2 cellular contexts compared by ENCODE assay signal in the genomic region with DNA sequence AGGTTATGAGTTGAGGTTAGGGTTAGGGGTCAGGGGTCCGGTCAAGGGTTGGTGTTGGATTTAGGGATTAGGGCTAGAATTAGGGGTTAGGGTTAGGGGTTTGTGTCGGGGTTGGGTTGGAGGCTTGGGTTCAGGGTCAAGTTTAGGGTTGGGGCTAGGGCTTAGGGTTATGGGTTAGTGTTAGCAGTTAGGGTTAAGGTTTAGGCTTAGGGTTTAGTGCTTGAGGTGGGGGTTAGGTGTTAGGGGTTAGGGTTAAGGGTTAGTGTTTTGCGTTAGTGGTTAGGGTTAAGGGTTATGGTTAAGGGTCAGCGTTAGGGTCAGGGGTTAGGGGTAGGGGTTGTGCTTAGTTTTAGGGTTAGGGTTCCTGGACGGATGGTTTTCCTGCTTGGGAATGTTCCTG.
TF ChIP-seq lines count a peak whose summit lies in the region.

No MANE protein-coding gene starts in this region.

TF ChIP-seq in HEK293, 187 proteins besides CTCF, POLR2A, EP300 and RAD21 (continues in another document):
- TF ChIP-seq MYNN (tag by site-specific recombination; IDR thresholded peaks at IDR 0.05; ENCODE audit: borderline replicate concordance) (no peak), GLIS2 (tag by site-specific recombination; IDR thresholded peaks at IDR 0.05) (no peak), ZFP41 (tag by site-specific recombination; IDR thresholded peaks at IDR 0.05; ENCODE audit: borderline replicate concordance) (no peak), ZNF449 (tag by site-specific recombination; IDR thresholded peaks at IDR 0.05) (no peak), SALL2 (tag by site-specific recombination; IDR thresholded peaks at IDR 0.05; ENCODE audit: borderline replicate concordance) (no peak), ZSCAN16 (tag by site-specific recombination; IDR thresholded peaks at IDR 0.05) (no peak), ZNF140 (tag by site-specific recombination; IDR thresholded peaks at IDR 0.05) (0 out of 2 replicates have a peak, but pooled peaks have one; percentile 18), SETDB1 (IDR thresholded peaks at IDR 0.05; ENCODE audit: insufficient read length, low read length) (peak; percentile 27), ZNF777 (tag by site-specific recombination; IDR thresholded peaks at IDR 0.05; ENCODE audit: borderline replicate concordance) (no peak), ZNF10 (tag by site-specific recombination; IDR thresholded peaks at IDR 0.05) (no peak), ZNF580 (tag by site-specific recombination; IDR thresholded peaks at IDR 0.05) (no peak), ZNF23 (tag by site-specific recombination; IDR thresholded peaks at IDR 0.05; ENCODE audit: borderline replicate concordance) (no peak), ZNF211 (tag by site-specific recombination; IDR thresholded peaks at IDR 0.05; ENCODE audit: low read depth) (peak; percentile 27; the same call in 1 of the 2 replicates), ZNF747 (tag by site-specific recombination; IDR thresholded peaks at IDR 0.05) (no peak), KLF8 (tag by site-specific recombination; IDR thresholded peaks at IDR 0.05) (no peak), ZNF76 (tag by site-specific recombination; IDR thresholded peaks at IDR 0.05; ENCODE audit: borderline replicate concordance, low read depth) (no peak), TRIM28 (IDR thresholded peaks at IDR 0.05; ENCODE audit: borderline replicate concordance, low read length) (no peak), ZNF302 (tag by site-specific recombination; IDR thresholded peaks at IDR 0.05; ENCODE audit: low read depth) (no peak), MEIS1 (CRISPR knock-in tag; IDR thresholded peaks at IDR 0.05; ENCODE audit: borderline replicate concordance) (no peak), ZNF146 (tag by site-specific recombination; IDR thresholded peaks at IDR 0.05) (no peak), ZNF670 (tag by site-specific recombination; IDR thresholded peaks at IDR 0.05; ENCODE audit: low read depth) (no peak)
- TF ChIP-seq, protein P1, sequence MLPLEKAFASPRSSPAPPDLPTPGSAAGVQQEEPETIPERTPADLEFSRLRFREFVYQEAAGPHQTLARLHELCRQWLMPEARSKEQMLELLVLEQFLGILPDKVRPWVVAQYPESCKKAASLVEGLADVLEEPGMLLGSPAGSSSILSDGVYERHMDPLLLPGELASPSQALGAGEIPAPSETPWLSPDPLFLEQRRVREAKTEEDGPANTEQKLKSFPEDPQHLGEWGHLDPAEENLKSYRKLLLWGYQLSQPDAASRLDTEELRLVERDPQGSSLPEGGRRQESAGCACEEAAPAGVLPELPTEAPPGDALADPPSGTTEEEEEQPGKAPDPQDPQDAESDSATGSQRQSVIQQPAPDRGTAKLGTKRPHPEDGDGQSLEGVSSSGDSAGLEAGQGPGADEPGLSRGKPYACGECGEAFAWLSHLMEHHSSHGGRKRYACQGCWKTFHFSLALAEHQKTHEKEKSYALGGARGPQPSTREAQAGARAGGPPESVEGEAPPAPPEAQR (tag by site-specific recombination; IDR thresholded peaks at IDR 0.05): no peak
- TF ChIP-seq, protein P2, sequence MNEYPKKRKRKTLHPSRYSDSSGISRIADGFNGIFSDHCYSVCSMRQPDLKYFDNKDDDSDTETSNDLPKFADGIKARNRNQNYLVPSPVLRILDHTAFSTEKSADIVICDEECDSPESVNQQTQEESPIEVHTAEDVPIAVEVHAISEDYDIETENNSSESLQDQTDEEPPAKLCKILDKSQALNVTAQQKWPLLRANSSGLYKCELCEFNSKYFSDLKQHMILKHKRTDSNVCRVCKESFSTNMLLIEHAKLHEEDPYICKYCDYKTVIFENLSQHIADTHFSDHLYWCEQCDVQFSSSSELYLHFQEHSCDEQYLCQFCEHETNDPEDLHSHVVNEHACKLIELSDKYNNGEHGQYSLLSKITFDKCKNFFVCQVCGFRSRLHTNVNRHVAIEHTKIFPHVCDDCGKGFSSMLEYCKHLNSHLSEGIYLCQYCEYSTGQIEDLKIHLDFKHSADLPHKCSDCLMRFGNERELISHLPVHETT (tag by site-specific recombination; IDR thresholded peaks at IDR 0.05): no peak
- TF ChIP-seq, protein P3, sequence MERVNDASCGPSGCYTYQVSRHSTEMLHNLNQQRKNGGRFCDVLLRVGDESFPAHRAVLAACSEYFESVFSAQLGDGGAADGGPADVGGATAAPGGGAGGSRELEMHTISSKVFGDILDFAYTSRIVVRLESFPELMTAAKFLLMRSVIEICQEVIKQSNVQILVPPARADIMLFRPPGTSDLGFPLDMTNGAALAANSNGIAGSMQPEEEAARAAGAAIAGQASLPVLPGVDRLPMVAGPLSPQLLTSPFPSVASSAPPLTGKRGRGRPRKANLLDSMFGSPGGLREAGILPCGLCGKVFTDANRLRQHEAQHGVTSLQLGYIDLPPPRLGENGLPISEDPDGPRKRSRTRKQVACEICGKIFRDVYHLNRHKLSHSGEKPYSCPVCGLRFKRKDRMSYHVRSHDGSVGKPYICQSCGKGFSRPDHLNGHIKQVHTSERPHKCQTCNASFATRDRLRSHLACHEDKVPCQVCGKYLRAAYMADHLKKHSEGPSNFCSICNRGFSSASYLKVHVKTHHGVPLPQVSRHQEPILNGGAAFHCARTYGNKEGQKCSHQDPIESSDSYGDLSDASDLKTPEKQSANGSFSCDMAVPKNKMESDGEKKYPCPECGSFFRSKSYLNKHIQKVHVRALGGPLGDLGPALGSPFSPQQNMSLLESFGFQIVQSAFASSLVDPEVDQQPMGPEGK (tag by site-specific recombination; IDR thresholded peaks at IDR 0.05): no peak

TF ChIP-seq in K562, 482 proteins besides CTCF, POLR2A, EP300 and RAD21:
- peak; percentile 37; the same call in 1 of the 2 replicates for TF ChIP-seq ELF4 (CRISPR knock-in tag; IDR thresholded peaks at IDR 0.05)
- TF ChIP-seq CHCHD3 (CRISPR knock-in tag; IDR thresholded peaks at IDR 0.05): no peak
TF ChIP-seq in K562: peak in this region for 1.
